ENCODE assay signal across 8 cellular contexts in genomic region chr9:136544549-136545064, GRCh38. TPM values are rescaled to one million over a fixed set of nuclear protein-coding genes. Genes with fewer than 3 reads are reported as not detected.
DNase-seq lines count a peak whose midpoint lies in the region; ATAC-seq and TF ChIP-seq lines count a peak whose summit lies in the region.

No MANE protein-coding gene starts in this region.

- H3K9me3 ChIP-seq in right atrium auricular region (no peaks in the 10 kb centered on the region), prostate gland (no peaks in the 10 kb centered on the region)

- CTCF ChIA-PET in RWPE1 (lab: Yijun Ruan, JAX): interaction anchor here (0.8 kb wide), 1 partner anchor 56 kb away, joined by 5 read pairs; no protein-coding TSS in a partner anchor

- DNase-seq in GM12865 (ENCODE audit: low read depth): peak; percentile 53
- no peak for DNase-seq in RWPE1 (ENCODE audit: low spot score)
- no peak for DNase-seq in right atrium auricular region (ENCODE audit: low spot score)
- DNase-seq in prostate gland (ENCODE audit: low spot score): peak; percentile 71

- intact Hi-C loops in prostate gland (cut with DNase I): loop anchor here (5.0 kb wide), 1 partner anchor 78 kb away; no protein-coding TSS in a partner anchor

- WGBS in adipose tissue, 3 donors: 1 to 2% (median 1%) methylated on average over 37 to 40 of the region's 40 CpGs
- under 1% methylated on average over 36 of the region's 40 CpGs for WGBS in prostate gland

- H3K4me3 ChIP-seq in GM12865 (ENCODE audit: low read depth, low read length) (peak overlapping the region; percentile 89), right atrium auricular region (peak overlapping the region; percentile 87 to 89), prostate gland (peak overlapping the region; percentile 77 to 78)

- H3K4me1 ChIP-seq in right atrium auricular region (peaks cover 0 to 71% of the 10 kb centered on the region in 2 donors), prostate gland (replicated peaks) (peaks cover 19% of the 10 kb centered on the region)

- H3K36me3 ChIP-seq in right atrium auricular region (no peaks in the 10 kb centered on the region), prostate gland (no peaks in the 10 kb centered on the region)

- H3K27ac ChIP-seq in RWPE1 (peak overlapping the region; percentile 100), adipose tissue (ENCODE audit: low read depth, low read length) (peak overlapping the region; percentile 71), right atrium auricular region (peak overlapping the region; percentile 89 to 92), prostate gland (peak overlapping the region; percentile 90 to 95)

- TF ChIP-seq POLR2A in prostate gland (IDR thresholded peaks at IDR 0.05): peak; percentile 62

- H3K27me3 ChIP-seq in right atrium auricular region (no peaks in the 10 kb centered on the region), prostate gland (replicated peaks; ENCODE audit: insufficient read depth) (no peaks in the 10 kb centered on the region)

- POLR2A ChIA-PET in RWPE1 (lab: Yijun Ruan, JAX; ENCODE audit: low non-redundant PET): no interaction called here

- no peak for TF ChIP-seq CTCF in GM12865 (IDR thresholded peaks at IDR 0.05; ENCODE audit: insufficient read depth, low read depth, low read length, missing control alignments)
- TF ChIP-seq CTCF in RWPE1 (conservative IDR thresholded peaks at IDR 0.05; ENCODE audit: low read depth): no peak
- TF ChIP-seq CTCF in right atrium auricular region (IDR thresholded peaks at IDR 0.05): no peak
- no peak for TF ChIP-seq CTCF in prostate gland (IDR thresholded peaks at IDR 0.05)

- ATAC-seq in GM18868 (IDR thresholded peaks at IDR 0.05; ENCODE audit: unreplicated experiment): no peak
- ATAC-seq in GM21576 (IDR thresholded peaks at IDR 0.05; ENCODE audit: unreplicated experiment): no peak
- ATAC-seq in GM21367 (IDR thresholded peaks at IDR 0.05; ENCODE audit: unreplicated experiment): no peak

RNA-seq across cellular contexts. Expression of gene NOTCH1, which starts 1.2 kb away (rescaled TPM):
- 10 to 100 TPM; 10.4 to 35.7 (median 25.0) TPM for polyA plus RNA-seq in adipose tissue
- total RNA-seq in right atrium auricular region: 10 to 100 TPM; 14.2 to 39.7 TPM
- total RNA-seq in prostate gland: 10 to 100 TPM; 38.0 to 63.3 TPM

Comparison
In these comparisons a context has a peak if more than half of its experiments do, and no peak if none do; other contexts are left out.
1. DNase-seq: peak in GM12865 (single experiment) and prostate gland (single experiment); none in RWPE1 (single experiment) and right atrium auricular region (single experiment).
2. Peak in every context shown above with its lines, with median percentiles within 50 percentile points of each other: H3K4me3 ChIP-seq and H3K27ac ChIP-seq.